ENCODE assay signal across 13 cellular contexts in genomic region chrX:152907084-152907651, GRCh38. TPM values are rescaled to one million over a fixed set of nuclear protein-coding genes. Genes with fewer than 3 reads are reported as not detected.
DNase-seq lines count a peak whose midpoint lies in the region; ATAC-seq and TF ChIP-seq lines count a peak whose summit lies in the region.
"Had no signal": no experiment of that assay in that cellular context is flagged by ENCODE, and none has a peak within 500 bp of the region (broad histone marks: within the 10 kb centered on the region; RNA-seq: fewer than 3 reads in every experiment).

No MANE protein-coding gene starts in this region.

- H3K23ac ChIP-seq in H9 (ENCODE audit: insufficient read length, low read depth, low read length) (no peak overlapping the region), trophoblast cell (ENCODE audit: low read length) (no peak overlapping the region)

- H3K4me3 Mint-ChIP-seq in H9 = peak overlapping the region; percentile 64 to 69

- peaks cover 0 to 6% (median 2%) of the 10 kb centered on the region in 3 experiments; a peak in 5 of 7 replicates for H3K36me3 Mint-ChIP-seq in H9 (ENCODE audit: insufficient read depth in 1 of 3, low read depth in 3 of 3)

- DNase-seq in H9 = peak; percentile 85
- DNase-seq in foreskin fibroblast = peak; percentile 67 to 72
- no peak for DNase-seq in trophoblast cell
- no peak for DNase-seq in RKO (ENCODE audit: low spot score)
- DNase-seq: activated CD4-positive, alpha-beta T cell treated with anti-CD3 and anti-CD28 coated beads for 4 hours; activated naive CD4-positive, alpha-beta T cell treated with anti-CD3 and anti-CD28 coated beads, Interleukin-2, amount 50 U/mL, for 16 hours; dermis blood vessel endothelial cell; NCI-H2029 treated with DMSO at 0.1 percent for 48 hours; spleen had no signal

- no peak overlapping the region for H4K5ac ChIP-seq in H9 (ENCODE audit: insufficient read length, low read depth, low read length)

- H3K9me3 ChIP-seq in H9 (ENCODE audit: control insufficient read depth, low read depth, low read length) = peaks cover 9% of the 10 kb centered on the region
- H3K9me3 ChIP-seq in OCI-LY3 (ENCODE audit: insufficient read depth, low read length) = no peaks in the 10 kb centered on the region
- H3K9me3 ChIP-seq in trophoblast cell (ENCODE audit: insufficient read depth, low read depth, low read length) = no peaks in the 10 kb centered on the region
- H3K9me3 ChIP-seq: spleen had no signal

- H2BK120ac ChIP-seq in H9 (ENCODE audit: low read depth, low read length, poor library complexity, severe bottlenecking) (no peak overlapping the region), trophoblast cell (ENCODE audit: insufficient read depth, low read length, poor library complexity) (no peak overlapping the region)

- no peak for TF ChIP-seq CTCF in H9 (conservative IDR thresholded peaks at IDR 0.05)
- TF ChIP-seq CTCF in OCI-LY3 (IDR thresholded peaks at IDR 0.05; ENCODE audit: low read depth, low read length) = no peak
- no peak for TF ChIP-seq CTCF in foreskin fibroblast (IDR thresholded peaks at IDR 0.05; ENCODE audit: low read depth, low read length)

- H2BK12ac ChIP-seq in H9 (ENCODE audit: insufficient read length, low read depth, low read length) (no peak overlapping the region), trophoblast cell (ENCODE audit: low read length) (no peak overlapping the region)

- H4K20me1 ChIP-seq in H9 (ENCODE audit: control insufficient read depth, insufficient read depth, insufficient read length) (no peaks in the 10 kb centered on the region), OCI-LY3 (ENCODE audit: insufficient read depth, low read length) (no peaks in the 10 kb centered on the region)

- H3K79me2 ChIP-seq in H9 (ENCODE audit: insufficient read depth, low read length) (no peaks in the 10 kb centered on the region), OCI-LY3 (ENCODE audit: low read length) (no peaks in the 10 kb centered on the region), trophoblast cell (ENCODE audit: control insufficient read depth, insufficient read depth, low read length, poor library complexity) (no peaks in the 10 kb centered on the region)

- H3K79me1 ChIP-seq in H9 (ENCODE audit: insufficient read depth, low read depth, low read length, poor library complexity, severe bottlenecking) (no peaks in the 10 kb centered on the region), trophoblast cell (ENCODE audit: low read length) (no peaks in the 10 kb centered on the region)

- peaks cover 4% of the 10 kb centered on the region for H3K23me2 ChIP-seq in H9 (ENCODE audit: insufficient read length, low read depth, low read length, poor library complexity, severe bottlenecking)

- no peak overlapping the region for H2BK5ac ChIP-seq in H9 (ENCODE audit: insufficient read length, low read length)
- no peak overlapping the region for H2BK5ac ChIP-seq in trophoblast cell (ENCODE audit: low read depth, low read length, poor library complexity)

- no peak overlapping the region for H3T11ph ChIP-seq in H9 (ENCODE audit: low read length)

- peaks cover 57 to 65% of the 10 kb centered on the region in 2 experiments for H3K9me3 Mint-ChIP-seq in H9

- H3K4me1 ChIP-seq in H9 (ENCODE audit: insufficient read depth, low read length) (no peaks in the 10 kb centered on the region), OCI-LY3 (ENCODE audit: low read length) (peaks cover 12% of the 10 kb centered on the region; the same call in 1 of the 2 replicates), trophoblast cell (ENCODE audit: control insufficient read depth in 1 of 2, insufficient read depth in 2 of 2, low read length in 2 of 2) (peaks cover 5 to 13% of the 10 kb centered on the region in 2 experiments)

- WGBS in H9 (ENCODE audit: extremely low coverage, insufficient read length, low lambda C conversion rate) = no CpG with 5 or more reads among the region's 17 CpGs
- WGBS in trophoblast cell (ENCODE audit: extremely low coverage, insufficient coverage, insufficient read length) = no CpG with 5 or more reads among the region's 17 CpGs

- no peak overlapping the region for H3K56ac ChIP-seq in H9 (ENCODE audit: insufficient read length, low read depth, low read length)

- H3K27me3 ChIP-seq in H9 (ENCODE audit: insufficient read depth, low read length) = no peaks in the 10 kb centered on the region
- 0 out of 2 replicates have a peak, but pooled peaks cover 4% of the 10 kb centered on the region for H3K27me3 ChIP-seq in OCI-LY3 (ENCODE audit: low read depth, low read length)
- no peaks in the 10 kb centered on the region for H3K27me3 ChIP-seq in trophoblast cell (ENCODE audit: insufficient read depth, low read length)

- H4K12ac ChIP-seq in trophoblast cell (ENCODE audit: low read depth, low read length) = no peak overlapping the region

- H4K8ac ChIP-seq in H9 (replicated peaks; ENCODE audit: insufficient read length, low read depth, low read length) = no peak overlapping the region
- no peak overlapping the region for H4K8ac ChIP-seq in trophoblast cell (ENCODE audit: low read depth, low read length)

- H3K27ac ChIP-seq in H9 (ENCODE audit: insufficient read length, low read depth, low read length) (no peak overlapping the region), OCI-LY3 (ENCODE audit: low read length) (no peak overlapping the region), trophoblast cell (ENCODE audit: low read depth, low read length) (no peak overlapping the region)
- H3K27ac ChIP-seq: SK-N-MC, spleen had no signal

- H3K4me3 ChIP-seq in OCI-LY3 (ENCODE audit: low read length) = no peak overlapping the region
- no peak overlapping the region for H3K4me3 ChIP-seq in foreskin fibroblast (ENCODE audit: low read depth in 1 of 2, low read length in 2 of 2)
- H3K4me3 ChIP-seq in trophoblast cell (ENCODE audit: low read depth, low read length) = no peak overlapping the region
- H3K4me3 ChIP-seq: SK-N-MC, spleen had no signal

- ATAC-seq in GM21447 (IDR thresholded peaks at IDR 0.05; ENCODE audit: unreplicated experiment) = no peak
- no peak for ATAC-seq in HG02852 (IDR thresholded peaks at IDR 0.05; ENCODE audit: unreplicated experiment)

- no peak overlapping the region for H4K91ac ChIP-seq in H9 (ENCODE audit: insufficient read length, low read depth, low read length)
- H4K91ac ChIP-seq in trophoblast cell (ENCODE audit: low read depth, low read length) = no peak overlapping the region

- H3K18ac ChIP-seq in H9 (ENCODE audit: insufficient read length, low read depth, low read length) (peak overlapping the region; percentile 60), trophoblast cell (ENCODE audit: low read length) (no peak overlapping the region)

- H2AFZ ChIP-seq in H9 (ENCODE audit: low read length) = no peak overlapping the region
- no peak overlapping the region for H2AFZ ChIP-seq in OCI-LY3 (ENCODE audit: low read depth, low read length)
- no peak overlapping the region for H2AFZ ChIP-seq in trophoblast cell (ENCODE audit: insufficient read depth, low read length, poor library complexity)

- no peak overlapping the region for H2BK20ac ChIP-seq in H9 (ENCODE audit: low read depth, low read length, poor library complexity, severe bottlenecking)

- no peak overlapping the region for H3K9ac ChIP-seq in H9 (ENCODE audit: extremely low read depth, insufficient read length, low read length)
- no peak overlapping the region for H3K9ac ChIP-seq in OCI-LY3 (ENCODE audit: low read length)
- no peak overlapping the region for H3K9ac ChIP-seq in trophoblast cell (ENCODE audit: low read length)

- peaks cover 4% of the 10 kb centered on the region for H3K27me3 Mint-ChIP-seq in H9 (ENCODE audit: low read depth)

- peaks cover 17 to 23% of the 10 kb centered on the region in 2 experiments for H3K4me1 Mint-ChIP-seq in H9

- H3K36me3 ChIP-seq in OCI-LY3 (replicated peaks; ENCODE audit: low read depth, low read length) (no peaks in the 10 kb centered on the region), trophoblast cell (ENCODE audit: control insufficient read depth in 1 of 2, insufficient read depth in 2 of 2, low read length in 2 of 2) (no peaks in the 10 kb centered on the region)
- H3K36me3 ChIP-seq: spleen had no signal

- H3K14ac ChIP-seq in H9 (ENCODE audit: insufficient read depth, low read length) = peak overlapping the region; percentile 61
- no peak overlapping the region for H3K14ac ChIP-seq in trophoblast cell (ENCODE audit: low read length)

- peak overlapping the region in 2 of 3 experiments; percentile 21 to 51; a peak in 3 of 7 replicates for H3K27ac Mint-ChIP-seq in H9

- H2AK5ac ChIP-seq in H9 (ENCODE audit: insufficient read length, low read length) = no peak overlapping the region
- H2AK5ac ChIP-seq in trophoblast cell (ENCODE audit: low read length) = no peak overlapping the region

- H3K4me2 ChIP-seq in H9 (ENCODE audit: insufficient read depth, insufficient read length, low read length) (peak overlapping the region; percentile 50), OCI-LY3 (ENCODE audit: low read length) (peak overlapping the region; percentile 30; the same call in 1 of the 2 replicates), trophoblast cell (ENCODE audit: low read length) (peak overlapping the region; percentile 37)

- H3K4ac ChIP-seq in H9 (ENCODE audit: low read depth, low read length) (no peak overlapping the region), trophoblast cell (ENCODE audit: low read depth, low read length) (no peak overlapping the region)

- no peak overlapping the region for H2BK15ac ChIP-seq in H9 (ENCODE audit: low read depth, low read length)

RNA-seq across cellular contexts. Expression of gene ZNF185, which starts 9.3 kb away (rescaled TPM):
- total RNA-seq in H9 (2021) = 10.2 and 11.3 TPM in 2 replicates
- polyA plus RNA-seq in trophoblast cell (2013) = 15.6 and 16.4 TPM in 2 replicates

Comparison
In these comparisons a context has a peak if more than half of its experiments do, and no peak if none do; other contexts are left out.
1. DNase-seq: peak in H9 (single experiment) and foreskin fibroblast (2 of 2); none in trophoblast cell (0 of 2) and RKO (single experiment).
2. Peak in every context shown above with its lines, with median percentiles within 50 percentile points of each other: H3K4me2 ChIP-seq.